ENCODE assay signal across 8 cellular contexts in genomic region chr7:142357953-142358520, GRCh38.
DNase-seq lines count a peak whose midpoint lies in the region; ATAC-seq, FAIRE-seq and TF ChIP-seq lines count a peak whose summit lies in the region.

No MANE protein-coding gene starts in this region.

- no peak overlapping the region for H3K9ac ChIP-seq in skeletal muscle satellite cell (ENCODE audit: low read depth, low read length)

- H3K9me3 Mint-ChIP-seq in activated T-helper 17 cell treated with anti-CD3 and anti-CD28 coated beads, Interleukin-2, amount 50 U/mL, for 72 hours, result no peaks in the 10 kb centered on the region

- H3K36me3 ChIP-seq in skeletal muscle satellite cell (ENCODE audit: insufficient read depth, low read length), result no peaks in the 10 kb centered on the region

- intact Hi-C loops in right cardiac atrium (cut with DNase I), result no loop called here

- peak overlapping the region; percentile 69 for H3K4me2 ChIP-seq in skeletal muscle satellite cell (ENCODE audit: low read length)

- no peak overlapping the region for H3K4me3 ChIP-seq in right cardiac atrium (ENCODE audit: low read length)
- H3K4me3 ChIP-seq in skeletal muscle satellite cell (ENCODE audit: low read length), result no peak overlapping the region

- no peaks in the 10 kb centered on the region for H3K27me3 ChIP-seq in right cardiac atrium (ENCODE audit: control insufficient read depth, insufficient read depth)
- peaks cover 12% of the 10 kb centered on the region for H3K27me3 ChIP-seq in skeletal muscle satellite cell (ENCODE audit: control insufficient read depth, insufficient read depth, low read length)

- peak; percentile 64 for FAIRE-seq in D721Med (lab: Jason Lieb, UNC)

- peak overlapping the region; percentile 39 for H3K4me3 Mint-ChIP-seq in activated T-helper 17 cell treated with anti-CD3 and anti-CD28 coated beads, Interleukin-2, amount 50 U/mL, for 72 hours

- DNase-seq in D721Med (ENCODE audit: insufficient read length, low spot score) (no peak), NCI-H2171 (lab: John Stamatoyannopoulos, UW) (peak; percentile 53), right cardiac atrium (no peak), activated gamma-delta T cell treated with Interleukin-2 at 50 U/mL for 16 hours (no peak)

- H3K27ac Mint-ChIP-seq in activated T-helper 17 cell treated with anti-CD3 and anti-CD28 coated beads, Interleukin-2, amount 50 U/mL, for 72 hours, result no peak overlapping the region

- H3K4me1 ChIP-seq in right cardiac atrium (ENCODE audit: control insufficient read depth, insufficient read depth, low read length) (no peaks in the 10 kb centered on the region), skeletal muscle satellite cell (ENCODE audit: control insufficient read depth, insufficient read depth, low read length) (peaks cover 17% of the 10 kb centered on the region)

- peak; percentile 64 for TF ChIP-seq CTCF in D721Med (IDR thresholded peaks at IDR 0.05; ENCODE audit: insufficient read depth, missing control alignments)

- H3K27me3 Mint-ChIP-seq in activated T-helper 17 cell treated with anti-CD3 and anti-CD28 coated beads, Interleukin-2, amount 50 U/mL, for 72 hours, result no peaks in the 10 kb centered on the region

- no peaks in the 10 kb centered on the region for H3K36me3 Mint-ChIP-seq in activated T-helper 17 cell treated with anti-CD3 and anti-CD28 coated beads, Interleukin-2, amount 50 U/mL, for 72 hours (ENCODE audit: low read depth)

- peaks cover 16% of the 10 kb centered on the region for H3K4me1 Mint-ChIP-seq in activated T-helper 17 cell treated with anti-CD3 and anti-CD28 coated beads, Interleukin-2, amount 50 U/mL, for 72 hours

- ATAC-seq in GM19023 (IDR thresholded peaks at IDR 0.05; ENCODE audit: unreplicated experiment) (peak; percentile 92), HG03095 (IDR thresholded peaks at IDR 0.05; ENCODE audit: unreplicated experiment) (peak; percentile 98), right cardiac atrium (peak; percentile 59 to 73)
- ATAC-seq in activated T-helper 17 cell treated with anti-CD3 and anti-CD28 coated beads, Interleukin-2, amount 50 U/mL, for 72 hours (replicated peaks), result peak; percentile 73

- no peaks in the 10 kb centered on the region for H3K9me3 ChIP-seq in right cardiac atrium (ENCODE audit: control insufficient read depth, low read length)
- no peaks in the 10 kb centered on the region for H3K9me3 ChIP-seq in skeletal muscle satellite cell (replicated peaks; ENCODE audit: low read length)

- H3K27ac ChIP-seq in right cardiac atrium (ENCODE audit: low read length), result no peak overlapping the region

- 8% methylated on average over 2 of the region's 2 CpGs for WGBS in right cardiac atrium
